8 cellular contexts compared by ENCODE assay signal in the genomic region with DNA sequence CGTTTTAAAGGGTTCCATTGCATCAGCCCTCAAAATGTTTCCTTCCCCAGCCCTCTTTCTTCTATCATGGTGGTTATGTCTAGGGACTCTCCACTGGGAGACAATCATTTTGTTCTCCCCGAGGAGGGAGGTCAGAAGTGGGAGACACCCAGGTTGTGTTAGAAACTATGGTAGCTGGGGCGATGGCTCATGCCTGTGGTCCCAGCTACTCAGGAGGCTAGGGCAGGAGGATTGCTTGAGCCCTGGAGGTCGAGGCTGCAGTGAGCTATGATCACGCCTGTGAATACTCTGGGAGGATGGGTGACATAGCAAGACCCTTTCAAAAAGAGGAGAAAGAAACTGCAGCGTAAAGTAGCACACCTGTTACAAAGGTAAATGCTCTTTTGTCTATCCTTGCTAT. TPM values are rescaled to one million over a fixed set of nuclear protein-coding genes. Genes with fewer than 3 reads are reported as not detected.
DNase-seq lines count a peak whose midpoint lies in the region; ATAC-seq and TF ChIP-seq lines count a peak whose summit lies in the region.

No MANE protein-coding gene starts in this region.

- WGBS in urinary bladder = 71% methylated on average over 6 of the region's 6 CpGs

- H3K4me1 Mint-ChIP-seq in memory B cell = peaks cover 2% of the 10 kb centered on the region

- H3K27me3 Mint-ChIP-seq in memory B cell = no peaks in the 10 kb centered on the region

- peak overlapping the region; percentile 91 for H3K27ac Mint-ChIP-seq in memory B cell

- TF ChIP-seq CTCF in C4-2B (conservative IDR thresholded peaks at IDR 0.05) (no peak), brain microvascular endothelial cell (IDR thresholded peaks at IDR 0.05; ENCODE audit: low read depth, low read length, missing control alignments) (no peak)

- peak overlapping the region; percentile 85 for H3K4me3 Mint-ChIP-seq in memory B cell

- DNase-seq in brain microvascular endothelial cell = no peak
- DNase-seq in memory B cell (ENCODE audit: low spot score in 2 of 2) = no peak
- no peak for DNase-seq in C1 segment of cervical spinal cord (lab: John Stamatoyannopoulos, UW)
- no peak for DNase-seq in occipital lobe (lab: John Stamatoyannopoulos, UW)

- H3K4me1 ChIP-seq in urinary bladder (ENCODE audit: insufficient read depth) = no peaks in the 10 kb centered on the region

- H3K9me3 Mint-ChIP-seq in memory B cell = no peaks in the 10 kb centered on the region

- peak; percentile 12 for ATAC-seq in HG03066 (IDR thresholded peaks at IDR 0.05; ENCODE audit: low read depth, unreplicated experiment)
- no peak for ATAC-seq in memory B cell (ENCODE audit: low read depth)
- no peak for ATAC-seq in HG02884 (IDR thresholded peaks at IDR 0.05; ENCODE audit: unreplicated experiment)

- H3K4me3 ChIP-seq in brain microvascular endothelial cell (ENCODE audit: low read depth, low read length) (peak overlapping the region; percentile 56), urinary bladder (ENCODE audit: low read depth, low read length) (peak overlapping the region; percentile 37)

- H3K27me3 ChIP-seq in brain microvascular endothelial cell (replicated peaks) = no peaks in the 10 kb centered on the region

- in situ Hi-C loops in brain microvascular endothelial cell (cut with HindIII; ENCODE audit: low pct_ligation_motif_present, low sequenced_read_pairs) = no loop called here

- H3K27ac ChIP-seq in C4-2B (peak overlapping the region; percentile 80), brain microvascular endothelial cell (peak overlapping the region; percentile 51), urinary bladder (ENCODE audit: low read depth) (peak overlapping the region; percentile 92)

- H3K36me3 ChIP-seq in brain microvascular endothelial cell (replicated peaks) (no peaks in the 10 kb centered on the region), urinary bladder (ENCODE audit: insufficient read depth) (no peaks in the 10 kb centered on the region)

- H3K36me3 Mint-ChIP-seq in memory B cell = no peaks in the 10 kb centered on the region

RNA-seq across cellular contexts. Expression of a gene that starts 13.0 kb away (rescaled TPM):
- 9.2 TPM for total RNA-seq in urinary bladder
- polyA plus RNA-seq in urinary bladder = 9.4 TPM
- 7.6 TPM for total RNA-seq in occipital lobe

RNA-seq across cellular contexts. Expression of a gene that starts 18.5 kb away (rescaled TPM):
- total RNA-seq in urinary bladder = 3.2 TPM
- 12.3 TPM for polyA plus RNA-seq in urinary bladder
- 2.8 TPM for total RNA-seq in occipital lobe

RNA-seq across cellular contexts. Expression of a gene that starts 22.7 kb away (rescaled TPM):
- total RNA-seq in urinary bladder (9.7 TPM), occipital lobe (137 TPM)
- 68.4 TPM for polyA plus RNA-seq in urinary bladder

RNA-seq across cellular contexts. Expression of a gene that starts 24.3 kb away (rescaled TPM):
- 331 TPM for total RNA-seq in urinary bladder
- 708 TPM for polyA plus RNA-seq in urinary bladder
- total RNA-seq in occipital lobe = 179 TPM

RNA-seq across cellular contexts. Expression of a gene that starts 36.1 kb away (rescaled TPM):
- total RNA-seq in urinary bladder (18.2 TPM), occipital lobe (9.2 TPM)
- polyA plus RNA-seq in urinary bladder = 151 TPM

Comparison
In these comparisons a context has a peak if more than half of its experiments do, and no peak if none do; other contexts are left out.
1. RNA of a gene that starts 22.7 kb away (total RNA-seq): 137 TPM in occipital lobe (single experiment); 9.7 TPM in urinary bladder (single experiment); every median in the first group is over 10 times any median in the second.
2. Peak in every context shown above with its lines, with median percentiles within 50 percentile points of each other: H3K27ac ChIP-seq.